ENCODE assay signal across 1 cellular context in the genomic region with DNA sequence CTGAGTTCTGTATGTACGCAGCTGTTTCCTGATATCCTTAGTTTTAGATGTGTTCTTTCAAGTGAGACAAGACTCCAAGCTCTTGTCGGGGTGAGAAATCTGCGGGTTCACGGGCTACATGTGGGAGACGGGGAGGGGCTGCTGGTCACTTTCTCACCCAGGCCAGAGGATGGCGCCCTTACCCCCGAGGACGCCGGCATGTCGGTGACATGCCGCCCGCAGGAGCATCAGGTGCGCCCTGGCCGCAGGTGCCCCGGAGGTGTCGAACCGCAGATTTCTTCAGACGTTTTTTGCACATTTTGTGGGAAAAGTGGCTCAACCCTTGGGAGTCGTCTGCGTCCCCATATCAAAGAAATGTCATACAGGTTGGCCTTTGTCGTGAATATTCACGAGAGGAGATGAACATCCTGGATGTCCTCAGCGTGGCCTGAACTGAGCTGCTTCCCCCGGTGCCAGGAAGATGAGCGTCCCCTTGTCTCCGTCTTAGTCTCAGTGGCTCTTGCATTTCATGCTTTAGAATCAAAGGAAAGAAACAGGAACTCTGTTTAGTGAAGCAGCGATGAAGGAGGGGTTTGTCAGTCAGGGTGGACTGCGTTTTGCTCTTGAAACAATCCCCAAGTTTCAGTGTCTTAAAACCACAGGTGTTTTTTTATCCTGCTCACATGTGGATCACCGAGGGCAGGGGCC.
TF ChIP-seq lines count a peak whose summit lies in the region.

No MANE protein-coding gene starts in this region.

TF ChIP-seq in HCT116, 20 proteins besides CTCF, POLR2A, EP300 and RAD21:
- TF ChIP-seq REST (IDR thresholded peaks at IDR 0.05; ENCODE audit: low read depth), result no peak
- no peak for TF ChIP-seq TCF7L2 (IDR thresholded peaks at IDR 0.05; ENCODE audit: borderline replicate concordance, extremely low read depth, insufficient read depth, insufficient read length)
